ENCODE assay signal across 19 cellular contexts in genomic region chr11:73182824-73183321, GRCh38. TPM values are rescaled to one million over a fixed set of nuclear protein-coding genes. Genes with fewer than 3 reads are reported as not detected.
DNase-seq lines count a peak whose midpoint lies in the region; ATAC-seq and TF ChIP-seq lines count a peak whose summit lies in the region.
"Had no signal": no experiment of that assay in that cellular context is flagged by ENCODE, and none has a peak within 500 bp of the region (broad histone marks: within the 10 kb centered on the region; RNA-seq: fewer than 3 reads in every experiment).

No MANE protein-coding gene starts in this region.

- H3K36me3 ChIP-seq in heart left ventricle (no peaks in the 10 kb centered on the region), ovary (no peaks in the 10 kb centered on the region), prostate gland (no peaks in the 10 kb centered on the region)
- H3K36me3 ChIP-seq: ascending aorta, SJSA1, uterus had no signal

- DNase-seq in LNCaP clone FGC (ENCODE audit: low read depth) (no peak), amniotic epithelial cell (ENCODE audit: low read depth) (peak; percentile 90), heart left ventricle (peak in 4 of 5 donors; percentile 73 to 86 (median 78)), ovary (peak in 4 of 5 donors; percentile 39 to 64 (median 50)), prostate gland (ENCODE audit: low spot score) (no peak), NCI-H1436 treated with DMSO at 0.1 percent for 48 hours (lab: John Stamatoyannopoulos, UW) (no peak)
- DNase-seq in activated CD8-positive, alpha-beta memory T cell treated with anti-CD3 and anti-CD28 coated beads for 24 hours = no peak
- DNase-seq: activated CD4-positive, alpha-beta T cell treated with anti-CD3 and anti-CD28 coated beads for 1 hour; CD8-positive, alpha-beta memory T cell; head of caudate nucleus; NCI-H2029 treated with DMSO at 0.1 percent for 48 hours; NCI-H510A treated with DMSO at 0.1 percent for 48 hours; retina; T-helper 2 cell; uterus had no signal

- H3K9me3 ChIP-seq in heart left ventricle = no peaks in the 10 kb centered on the region
- no peaks in the 10 kb centered on the region for H3K9me3 ChIP-seq in ovary
- H3K9me3 ChIP-seq in prostate gland = no peaks in the 10 kb centered on the region
- H3K9me3 ChIP-seq: ascending aorta, SJSA1, uterus had no signal

- intact Hi-C loops in heart left ventricle (cut with DNase I) = no loop called here
- intact Hi-C loops in ovary (cut with DNase I) = loop anchor here in 1 of 4 donors (10.0 kb wide), 1 partner anchor 102 kb away; no protein-coding TSS in a partner anchor
- intact Hi-C loops in prostate gland (cut with DNase I) = no loop called here

- H3K27me3 ChIP-seq in heart left ventricle = no peaks in the 10 kb centered on the region
- H3K27me3 ChIP-seq in ovary = no peaks in the 10 kb centered on the region
- no peaks in the 10 kb centered on the region for H3K27me3 ChIP-seq in prostate gland (replicated peaks; ENCODE audit: insufficient read depth)
- H3K27me3 ChIP-seq: ascending aorta, SJSA1, uterus had no signal

- H3K4me1 ChIP-seq in heart left ventricle (peaks cover under 1 to 55% (median 17%) of the 10 kb centered on the region in 12 donors), ovary (ENCODE audit: insufficient read depth) (peaks cover 14% of the 10 kb centered on the region), prostate gland (replicated peaks) (no peaks in the 10 kb centered on the region)
- H3K4me1 ChIP-seq: uterus had no signal

- TF ChIP-seq POLR2A in heart left ventricle (IDR thresholded peaks at IDR 0.05) (no peak), ovary (IDR thresholded peaks at IDR 0.05) (no peak), prostate gland (IDR thresholded peaks at IDR 0.05) (no peak)

- ATAC-seq in heart left ventricle (peak; percentile 79 to 88 (median 82)), GM18498 (IDR thresholded peaks at IDR 0.05; ENCODE audit: unreplicated experiment) (no peak)

- no peak for TF ChIP-seq EP300 in ovary (IDR thresholded peaks at IDR 0.05)

- H3K4me3 ChIP-seq in LNCaP clone FGC (ENCODE audit: low read depth, low read length) (no peak overlapping the region), heart left ventricle (peak overlapping the region in 10 of 12 donors; percentile 6 to 46 (median 32)), ovary (no peak overlapping the region), prostate gland (no peak overlapping the region)
- H3K4me3 ChIP-seq: ascending aorta, coronary artery, SJSA1, uterus had no signal

- peak overlapping the region; percentile 21 to 92 (median 72) for H3K27ac ChIP-seq in heart left ventricle
- H3K27ac ChIP-seq in ovary = peak overlapping the region in 1 of 2 donors; percentile 66
- no peak overlapping the region for H3K27ac ChIP-seq in prostate gland
- H3K27ac ChIP-seq: ascending aorta, coronary artery, SJSA1, uterus had no signal

- TF ChIP-seq CTCF in LNCaP clone FGC (IDR thresholded peaks at IDR 0.05; ENCODE audit: control insufficient read depth, extremely low read depth, insufficient read depth) (peak; percentile 19; the same call in 1 of the 2 replicates), heart left ventricle (IDR thresholded peaks at IDR 0.05) (peak in 9 of 12 donors; percentile 12 to 44 (median 32)), ovary (IDR thresholded peaks at IDR 0.05) (no peak), prostate gland (IDR thresholded peaks at IDR 0.05) (no peak)

- 20 to 29% (median 23%) methylated on average over 2 to 3 of the region's 3 CpGs for WGBS in heart left ventricle, 4 donors
- WGBS in ovary, 3 donors = 16 to 35% (median 24%) methylated on average over 3 of the region's 3 CpGs
- 44% methylated on average over 3 of the region's 3 CpGs for WGBS in prostate gland

RNA-seq across cellular contexts. Expression of gene P2RY2, which starts 35.2 kb away (rescaled TPM):
- total RNA-seq in heart left ventricle (10 to 100 TPM; 10.2 to 28.3 (median 14.7) TPM), ovary (1 to 10 TPM in 4 of 7 donors, under 1 TPM in 3; 0.48 to 1.6 (median 1.3) TPM), prostate gland (1 to 10 TPM; 2.7 to 3.5 TPM)
- polyA plus RNA-seq in heart left ventricle (10 to 100 TPM in 1 of 2 donors, 1 to 10 TPM in 1; 8.5 to 20.0 TPM), ovary (1 to 10 TPM in 1 of 2 donors, under 1 TPM in 1; 0.44 to 1.0 TPM)
- total RNA-seq: CD8-positive, alpha-beta memory T cell; SJSA1 had no signal
- polyA plus RNA-seq: CD8-positive, alpha-beta memory T cell had no signal

RNA-seq across cellular contexts. Expression of gene FCHSD2, which starts 40.8 kb away (rescaled TPM):
- 10 to 100 TPM; 15.3 to 61.1 (median 40.3) TPM for total RNA-seq in heart left ventricle
- polyA plus RNA-seq in heart left ventricle = 10 to 100 TPM in 1 of 2 donors, 1 to 10 TPM in 1; 9.9 to 23.8 TPM
- 10 to 100 TPM; 18.6 to 68.5 (median 53.8) TPM for total RNA-seq in ovary
- 10 to 100 TPM; 28.8 to 67.3 TPM for polyA plus RNA-seq in ovary
- 10 to 100 TPM in 1 of 2 donors, 1 to 10 TPM in 1; 9.9 to 45.3 TPM for total RNA-seq in prostate gland

Comparison
In these comparisons a context has a peak if more than half of its experiments do, and no peak if none do; other contexts are left out.
1. DNase-seq: peak in amniotic epithelial cell (single experiment), heart left ventricle (4 of 5) and ovary (4 of 5); none in LNCaP clone FGC (single experiment), activated CD8-positive, alpha-beta memory T cell treated with anti-CD3 and anti-CD28 coated beads for 24 hours (single experiment), prostate gland (single experiment) and NCI-H1436 treated with DMSO at 0.1 percent for 48 hours (single experiment).
2. H3K4me3 ChIP-seq: peak in heart left ventricle (10 of 12); none in LNCaP clone FGC (single experiment), ovary (single experiment) and prostate gland (0 of 2).
3. CTCF ChIP-seq: peak in LNCaP clone FGC (single experiment) and heart left ventricle (9 of 12); none in ovary (0 of 3) and prostate gland (0 of 4).
4. H3K27ac ChIP-seq: peak in heart left ventricle (12 of 12); none in prostate gland (0 of 2).